In the genomic region with DNA sequence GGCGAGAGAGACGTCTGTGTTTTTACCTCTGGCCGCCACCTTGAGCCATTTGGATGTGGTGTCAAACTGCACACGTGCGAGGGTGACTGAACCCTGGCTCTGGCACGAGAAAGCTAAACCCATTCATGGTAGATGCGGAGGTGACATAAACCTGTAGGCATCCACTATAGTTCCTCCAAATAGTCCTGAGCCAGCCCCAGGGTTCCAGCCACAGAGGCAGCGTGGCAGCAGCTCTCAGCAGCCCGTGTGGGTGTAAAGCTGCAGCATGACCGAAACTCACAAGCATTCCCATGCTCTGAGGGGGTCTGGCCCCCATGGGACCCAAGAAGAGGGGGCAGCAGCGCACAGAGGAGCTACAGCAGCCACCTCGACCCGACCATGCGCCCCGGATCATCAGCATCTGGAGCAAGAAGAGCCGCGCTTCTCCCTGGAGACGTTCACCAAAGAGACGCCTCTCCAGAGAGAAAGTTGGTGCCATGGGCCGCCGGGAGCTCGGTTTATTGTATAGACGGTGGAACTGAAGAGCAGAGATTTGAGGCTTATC, we compare ENCODE assay signal across 18 cellular contexts.
"Had no signal": no experiment of that assay in that cellular context is flagged by ENCODE, and none has a peak within 500 bp of the region (broad histone marks: within the 10 kb centered on the region; RNA-seq: fewer than 3 reads in every experiment).

No MANE protein-coding gene starts in this region.

- DNase-seq: activated B cell treated with CpG ODN at 0.5 μM for 24 hours; activated CD4-positive, alpha-beta memory T cell treated with anti-CD3 and anti-CD28 coated beads for 36 hours; activated CD4-positive, alpha-beta T cell treated with anti-CD3 and anti-CD28 coated beads for 4 hours; activated effector memory CD4-positive, alpha-beta T cell treated with anti-CD3 and anti-CD28 coated beads, Interleukin-2, amount 50 U/mL, for 16 hours; activated naive CD4-positive, alpha-beta T cell treated with anti-CD3 and anti-CD28 coated beads, Interleukin-2, amount 50 U/mL, for 16 hours; activated T-cell treated with anti-CD3 and anti-CD28 coated beads, Interleukin-2, amount 50 U/mL, for 72 hours; cerebellar nuclear complex; effector memory CD8-positive, alpha-beta T cell; mucosa of descending colon; naive B cell; stimulated activated naive B cell treated with anti-CD40 and anti-IgM and Interleukin-4, amounts not matched to agents 10 μg/mL and 1 μg/mL and 100 μg/mL, for 72 hours; T-helper 1 cell; T-helper 9 cell; uterus had no signal

- ATAC-seq: activated T-cell treated with anti-CD3 and anti-CD28 coated beads, Interleukin-2, amount 50 U/mL, for 72 hours; effector memory CD8-positive, alpha-beta T cell; mucosa of descending colon; stimulated activated naive B cell treated with anti-CD40 and anti-IgM and Interleukin-4, amounts not matched to agents 10 μg/mL and 1 μg/mL and 100 μg/mL, for 72 hours had no signal

- H3K4me1 Mint-ChIP-seq: activated B cell treated with CpG ODN at 0.5 μM for 24 hours; memory B cell; naive B cell; stimulated activated naive B cell treated with anti-CD40 and anti-IgM and Interleukin-4, amounts not matched to agents 10 μg/mL and 1 μg/mL and 100 μg/mL, for 72 hours had no signal

- H3K36me3 Mint-ChIP-seq: activated CD4-positive, alpha-beta memory T cell treated with anti-CD3 and anti-CD28 coated beads for 36 hours; memory B cell; naive B cell; stimulated activated naive B cell treated with anti-CD40 and anti-IgM and Interleukin-4, amounts not matched to agents 10 μg/mL and 1 μg/mL and 100 μg/mL, for 72 hours had no signal

- H3K4me3 ChIP-seq: ascending aorta, hepatocyte, mucosa of descending colon, uterus had no signal

- H3K4me3 Mint-ChIP-seq: activated B cell treated with CpG ODN at 0.5 μM for 24 hours; activated CD4-positive, alpha-beta memory T cell treated with anti-CD3 and anti-CD28 coated beads for 36 hours; activated T-cell treated with anti-CD3 and anti-CD28 coated beads, Interleukin-2, amount 50 U/mL, for 72 hours; dendritic cell treated with granulocyte-macrophage colony-stimulating factor and Interleukin-4, amounts not matched to agents 40 ng/mL and 50 ng/mL, for 4 days; effector memory CD8-positive, alpha-beta T cell; memory B cell; naive B cell; stimulated activated naive B cell treated with anti-CD40 and anti-IgM and Interleukin-4, amounts not matched to agents 10 μg/mL and 1 μg/mL and 100 μg/mL, for 72 hours had no signal

- H3K27me3 Mint-ChIP-seq: activated B cell treated with CpG ODN at 0.5 μM for 24 hours, memory B cell had no signal

- H3K9me3 Mint-ChIP-seq: activated B cell treated with CpG ODN at 0.5 μM for 24 hours; activated CD4-positive, alpha-beta memory T cell treated with anti-CD3 and anti-CD28 coated beads for 36 hours; activated T-cell treated with anti-CD3 and anti-CD28 coated beads, Interleukin-2, amount 50 U/mL, for 72 hours; dendritic cell treated with granulocyte-macrophage colony-stimulating factor and Interleukin-4, amounts not matched to agents 40 ng/mL and 50 ng/mL, for 4 days; effector memory CD8-positive, alpha-beta T cell; memory B cell; stimulated activated naive B cell treated with anti-CD40 and anti-IgM and Interleukin-4, amounts not matched to agents 10 μg/mL and 1 μg/mL and 100 μg/mL, for 72 hours had no signal

- H3K27ac Mint-ChIP-seq: activated B cell treated with CpG ODN at 0.5 μM for 24 hours; activated CD4-positive, alpha-beta memory T cell treated with anti-CD3 and anti-CD28 coated beads for 36 hours; activated T-cell treated with anti-CD3 and anti-CD28 coated beads, Interleukin-2, amount 50 U/mL, for 72 hours; dendritic cell treated with granulocyte-macrophage colony-stimulating factor and Interleukin-4, amounts not matched to agents 40 ng/mL and 50 ng/mL, for 4 days; effector memory CD8-positive, alpha-beta T cell; memory B cell; naive B cell; stimulated activated naive B cell treated with anti-CD40 and anti-IgM and Interleukin-4, amounts not matched to agents 10 μg/mL and 1 μg/mL and 100 μg/mL, for 72 hours had no signal
